In the genomic region with DNA sequence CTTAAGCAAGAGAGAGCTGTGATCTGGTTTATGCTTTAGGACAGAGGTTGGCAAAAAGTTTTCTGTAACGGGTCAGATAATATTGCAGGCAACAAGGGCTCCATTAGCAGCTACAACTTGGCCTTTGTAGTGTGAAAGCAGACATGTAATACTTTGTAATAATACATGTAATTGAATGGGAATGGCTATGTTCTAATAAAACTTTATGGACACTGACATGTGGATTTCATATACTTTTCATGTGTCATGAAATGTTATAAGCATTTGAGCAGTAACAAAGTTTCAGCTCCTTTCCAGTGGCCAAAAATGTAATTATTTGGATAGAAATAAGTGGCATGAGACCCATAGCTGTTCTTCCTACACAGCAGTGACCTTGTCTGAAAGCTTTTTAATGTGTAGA, we compare ENCODE assay signal across 31 cellular contexts. TPM values are rescaled to one million over a fixed set of nuclear protein-coding genes. Genes with fewer than 3 reads are reported as not detected.
A peak's percentile ranks its signal among the peaks of the same experiment; 100 is the strongest.
DNase-seq lines count a peak whose midpoint lies in the region; ATAC-seq and TF ChIP-seq lines count a peak whose summit lies in the region.
"Had no signal": no experiment of that assay in that cellular context is flagged by ENCODE, and none has a peak within 500 bp of the region (broad histone marks: within the 10 kb centered on the region; RNA-seq: fewer than 3 reads in every experiment).

No MANE protein-coding gene starts in this region.

- peaks cover 31% of the 10 kb centered on the region for H3K79me2 ChIP-seq in osteoblast (ENCODE audit: insufficient read depth, low read length)

- peaks cover 30% of the 10 kb centered on the region for H3K4me1 ChIP-seq in adipocyte (ENCODE audit: control insufficient read depth, insufficient read depth, low read length)
- peaks cover 20% of the 10 kb centered on the region for H3K4me1 ChIP-seq in osteoblast (ENCODE audit: insufficient read depth, low read length)

- H2AFZ ChIP-seq in osteoblast (ENCODE audit: low read length): no peak overlapping the region

- H3K4me2 ChIP-seq in osteoblast (ENCODE audit: insufficient read depth, low read length): peak overlapping the region; percentile 94
- H3K4me2 ChIP-seq: KMS-11 had no signal

- H3K4me3 ChIP-seq in HFF-Myc (replicated peaks; ENCODE audit: low read depth, low read length) (peak overlapping the region; percentile 85), adipocyte (ENCODE audit: low read length) (peak overlapping the region; percentile 94), fibroblast of pulmonary artery (replicated peaks; ENCODE audit: low read depth, low read length) (no peak overlapping the region), osteoblast (ENCODE audit: insufficient read depth, low read length) (peak overlapping the region; percentile 2)
- H3K4me3 ChIP-seq: adrenal gland, left ventricle myocardium inferior, mucosa of descending colon, pancreas, Peyer's patch, skin epidermis, upper lobe of left lung had no signal

- H3K9ac ChIP-seq in adipocyte (ENCODE audit: low read length): no peak overlapping the region
- H3K9ac ChIP-seq: KMS-11 had no signal

- no peak for DNase-seq in HFF-Myc (ENCODE audit: extremely low read depth, low read depth)
- DNase-seq in adipocyte (ENCODE audit: low read depth): no peak
- DNase-seq in fibroblast of pulmonary artery (ENCODE audit: low read depth): peak; percentile 9
- no peak for DNase-seq in osteoblast (ENCODE audit: insufficient read length, low spot score, missing footprints)
- no peak for DNase-seq in A172 (ENCODE audit: low spot score)
- DNase-seq in kidney tubule cell (ENCODE audit: low spot score): no peak
- DNase-seq in NCI-H187 (lab: John Stamatoyannopoulos, UW): no peak
- DNase-seq: activated CD4-positive, alpha-beta memory T cell treated with anti-CD3 and anti-CD28 coated beads for 36 hours; activated CD4-positive, alpha-beta T cell treated with anti-CD3 and anti-CD28 coated beads for 1 hour; activated CD8-positive, alpha-beta memory T cell treated with anti-CD3 and anti-CD28 coated beads, Interleukin-2, amount 50 U/mL, for 4 hours; activated naive CD4-positive, alpha-beta T cell treated with anti-CD3 and anti-CD28 coated beads for 36 hours; adrenal gland; CD4-positive, alpha-beta memory T cell; DND-41; glutamatergic neuron; left ventricle myocardium inferior; mucosa of descending colon; natural killer cell; NCI-H1417; NCI-H2029 treated with DMSO at 0.1 percent for 48 hours; NCI-H524; pancreas; Peyer's patch; retina; SHP77 treated with DMSO at 0.1 percent for 48 hours; stimulated activated naive B cell treated with anti-CD40 and anti-IgM and Interleukin-4, amounts not matched to agents 10 μg/mL and 1 μg/mL and 100 μg/mL, for 72 hours; SW 1271; upper lobe of left lung had no signal

- H3K9me3 ChIP-seq in adipocyte (ENCODE audit: control insufficient read depth, low read length) (no peaks in the 10 kb centered on the region), osteoblast (ENCODE audit: low read depth, low read length) (no peaks in the 10 kb centered on the region)
- H3K9me3 ChIP-seq: adrenal gland, left ventricle myocardium inferior, mucosa of descending colon, pancreas, Peyer's patch, upper lobe of left lung had no signal

- no peaks in the 10 kb centered on the region for H3K27me3 ChIP-seq in adipocyte (replicated peaks; ENCODE audit: control insufficient read depth, insufficient read depth, low read length)
- no peaks in the 10 kb centered on the region for H3K27me3 ChIP-seq in osteoblast (ENCODE audit: insufficient read depth, low read length)
- H3K27me3 ChIP-seq: adrenal gland, pancreas, Peyer's patch, upper lobe of left lung had no signal

- ATAC-seq in HG03469 (IDR thresholded peaks at IDR 0.05; ENCODE audit: unreplicated experiment): no peak
- ATAC-seq: mucosa of descending colon; natural killer cell; pancreas; stimulated activated naive B cell treated with anti-CD40 and anti-IgM and Interleukin-4, amounts not matched to agents 10 μg/mL and 1 μg/mL and 100 μg/mL, for 72 hours had no signal

- no peak for TF ChIP-seq CTCF in HFF-Myc (IDR thresholded peaks at IDR 0.05; ENCODE audit: low read depth, low read length, missing control alignments)
- no peak for TF ChIP-seq CTCF in fibroblast of pulmonary artery (IDR thresholded peaks at IDR 0.05; ENCODE audit: low read length, missing control alignments)
- TF ChIP-seq CTCF in osteoblast (IDR thresholded peaks at IDR 0.05; ENCODE audit: extremely low read depth, low read depth, low read length): no peak

- no peak overlapping the region for H3K27ac ChIP-seq in osteoblast (ENCODE audit: low read depth, low read length)
- H3K27ac ChIP-seq: adrenal gland, KMS-11, left ventricle myocardium inferior, pancreas, Peyer's patch, skin epidermis, upper lobe of left lung had no signal

- H3K36me3 ChIP-seq in adipocyte (ENCODE audit: control insufficient read depth, insufficient read depth, low read length, severe bottlenecking): peaks cover 14% of the 10 kb centered on the region
- H3K36me3 ChIP-seq in osteoblast (ENCODE audit: insufficient read depth, low read length): no peaks in the 10 kb centered on the region
- H3K36me3 ChIP-seq: adrenal gland, pancreas, Peyer's patch, upper lobe of left lung had no signal

- H4K20me1 ChIP-seq in osteoblast (ENCODE audit: insufficient read depth, low read length): no peaks in the 10 kb centered on the region

RNA-seq across cellular contexts. Expression of a gene that starts 3.1 kb away (rescaled TPM):
- total RNA-seq in osteoblast: 82.2 and 100 TPM in 2 replicates
- 7.7 and 8.0 TPM in 2 replicates for total RNA-seq in A172 (2014; rRNA removed; shearing (Covaris generic))

RNA-seq across cellular contexts. Expression of a gene that starts 20.4 kb away (rescaled TPM):
- 45.7 and 60.1 TPM in 2 replicates for total RNA-seq in osteoblast
- total RNA-seq in A172 (2014; rRNA removed; shearing (Covaris generic)): 75.1 and 97.4 TPM in 2 replicates
